Comparison of ENCODE assay signal across 18 cellular contexts in genomic region chr4:109418588-109418987, GRCh38. TPM values are rescaled to one million over a fixed set of nuclear protein-coding genes. Genes with fewer than 3 reads are reported as not detected.
DNase-seq lines count a peak whose midpoint lies in the region; ATAC-seq and TF ChIP-seq lines count a peak whose summit lies in the region.
"Had no signal": no experiment of that assay in that cellular context is flagged by ENCODE, and none has a peak within 500 bp of the region (broad histone marks: within the 10 kb centered on the region; RNA-seq: fewer than 3 reads in every experiment).

No MANE protein-coding gene starts in this region.

- no peak overlapping the region for H2BK120ac ChIP-seq in mesendoderm (ENCODE audit: low read depth, low read length)

- H3K36me3 ChIP-seq in GM23338 (ENCODE audit: insufficient read depth) (no peaks in the 10 kb centered on the region), HUES48 (ENCODE audit: control insufficient read depth, insufficient read depth, low read length) (no peaks in the 10 kb centered on the region), mesendoderm (ENCODE audit: control insufficient read depth, insufficient read depth, low read length) (no peaks in the 10 kb centered on the region)
- H3K36me3 ChIP-seq: BLaER1 had no signal

- H3K27ac ChIP-seq in GM23338 (ENCODE audit: low read depth) (no peak overlapping the region), HUES48 (ENCODE audit: low read depth, low read length) (peak overlapping the region; percentile 46), mesendoderm (ENCODE audit: low read depth, low read length) (peak overlapping the region; percentile 89)
- H3K27ac ChIP-seq: 22Rv1, BLaER1, C4-2B, GM23248 had no signal

- H3K4ac ChIP-seq in mesendoderm (ENCODE audit: low read depth, low read length): no peak overlapping the region

- H3K27me3 Mint-ChIP-seq in GM23338 (ENCODE audit: insufficient read depth, low read depth, poor library complexity): peaks cover 5% of the 10 kb centered on the region
- no peaks in the 10 kb centered on the region for H3K27me3 Mint-ChIP-seq in chondrocyte (ENCODE audit: low read depth)

- H2BK5ac ChIP-seq in mesendoderm (ENCODE audit: low read length): no peak overlapping the region

- H3K9me3 ChIP-seq in HUES48 (ENCODE audit: control insufficient read depth, insufficient read depth, low read length): no peaks in the 10 kb centered on the region
- H3K9me3 ChIP-seq: BLaER1, Caco-2 had no signal

- H3F3A ChIP-seq in GM23338 (replicated peaks; ENCODE audit: low read depth): no peaks in the 10 kb centered on the region

- ATAC-seq in GM23338 (no peak), HG03045 (IDR thresholded peaks at IDR 0.05; ENCODE audit: unreplicated experiment) (no peak)
- ATAC-seq: CD8-positive, alpha-beta T cell; HCT116 had no signal

- TF ChIP-seq CTCF in GM23338 (conservative IDR thresholded peaks at IDR 0.05; ENCODE audit: low read depth in 2 of 2): no peak
- no peak for TF ChIP-seq CTCF in chondrocyte (IDR thresholded peaks at IDR 0.05)

- H2AK5ac ChIP-seq in mesendoderm (ENCODE audit: low read length): no peak overlapping the region

- H3K79me2 ChIP-seq in GM23338 (replicated peaks; ENCODE audit: insufficient read depth) (no peaks in the 10 kb centered on the region), mesendoderm (ENCODE audit: control insufficient read depth, insufficient read depth, low read length) (no peaks in the 10 kb centered on the region)

- H3K27me3 ChIP-seq in GM23338 (ENCODE audit: insufficient read depth) (no peaks in the 10 kb centered on the region), HUES48 (ENCODE audit: control insufficient read depth, insufficient read depth, low read length) (no peaks in the 10 kb centered on the region), mesendoderm (ENCODE audit: insufficient read depth, low read length, poor library complexity) (no peaks in the 10 kb centered on the region)
- H3K27me3 ChIP-seq: BLaER1 had no signal

- no peak overlapping the region for H2AFZ ChIP-seq in GM23338
- H2AFZ ChIP-seq: GM23248 had no signal

- no peak overlapping the region for H2BK15ac ChIP-seq in mesendoderm (replicated peaks; ENCODE audit: low read depth)

- no peak overlapping the region for H3K9ac ChIP-seq in HUES48 (ENCODE audit: low read depth, low read length)
- no peak overlapping the region for H3K9ac ChIP-seq in mesendoderm (ENCODE audit: low read length)
- H3K9ac ChIP-seq: BLaER1, GM23248 had no signal

- H3K4me1 ChIP-seq in GM23338 (ENCODE audit: insufficient read depth): peaks cover 36% of the 10 kb centered on the region
- H3K4me1 ChIP-seq in HUES48 (ENCODE audit: control insufficient read depth, insufficient read depth, low read length): peaks cover 35% of the 10 kb centered on the region
- H3K4me1 ChIP-seq in mesendoderm (ENCODE audit: control insufficient read depth, low read depth, low read length): peaks cover 8% of the 10 kb centered on the region
- H3K4me1 ChIP-seq: BLaER1 had no signal

- no peak for DNase-seq in GM23338 (ENCODE audit: low spot score)
- DNase-seq in mesendoderm: no peak
- DNase-seq in chondrocyte (ENCODE audit: low spot score): no peak
- DNase-seq in activated CD4-positive, alpha-beta T cell treated with anti-CD3 and anti-CD28 coated beads, Interleukin-2, amount 50 U/mL, for 4 hours: no peak
- DNase-seq: Caco-2; CD4-positive, CD25-positive, alpha-beta regulatory T cell; CD8-positive, alpha-beta T cell; DMS153; DND-41; GM23248; H9 had no signal

- H3K9me3 Mint-ChIP-seq in GM23338 (peaks cover 4% of the 10 kb centered on the region; the same call in 1 of the 3 replicates), chondrocyte (ENCODE audit: low read depth) (no peaks in the 10 kb centered on the region)
- H3K9me3 Mint-ChIP-seq: CD8-positive, alpha-beta T cell had no signal

- H3K23ac ChIP-seq in mesendoderm (ENCODE audit: low read length): no peak overlapping the region

- H3K4me2 ChIP-seq in GM23338: 0 out of 2 replicates have a peak overlapping the region, but pooled peaks have one; percentile 56
- H3K4me2 ChIP-seq in mesendoderm (ENCODE audit: low read length): no peak overlapping the region
- H3K4me2 ChIP-seq: BLaER1 had no signal

- H3K4me3 Mint-ChIP-seq in GM23338 (no peak overlapping the region), chondrocyte (ENCODE audit: unreplicated experiment) (no peak overlapping the region)
- H3K4me3 Mint-ChIP-seq: B cell; CD4-positive, CD25-positive, alpha-beta regulatory T cell; CD8-positive, alpha-beta T cell had no signal

- H4K8ac ChIP-seq in mesendoderm (ENCODE audit: low read depth, low read length): peak overlapping the region; percentile 44

- no peaks in the 10 kb centered on the region for H4K20me1 ChIP-seq in GM23338 (replicated peaks; ENCODE audit: insufficient read depth)
- H4K20me1 ChIP-seq: BLaER1 had no signal

- no peak overlapping the region for H3K4me3 ChIP-seq in GM23338
- no peak overlapping the region for H3K4me3 ChIP-seq in HUES48 (ENCODE audit: low read depth, low read length)
- no peak overlapping the region for H3K4me3 ChIP-seq in mesendoderm (ENCODE audit: low read length)
- H3K4me3 ChIP-seq: BLaER1, GM23248 had no signal

- no peak overlapping the region for H3K56ac ChIP-seq in mesendoderm (ENCODE audit: low read length)

- H3K36me3 Mint-ChIP-seq in GM23338 (ENCODE audit: low read depth) (no peaks in the 10 kb centered on the region), chondrocyte (ENCODE audit: low read depth) (no peaks in the 10 kb centered on the region)
- H3K36me3 Mint-ChIP-seq: CD4-positive, CD25-positive, alpha-beta regulatory T cell; CD8-positive, alpha-beta T cell had no signal

- WGBS in mesendoderm (ENCODE audit: extremely low coverage, insufficient coverage, low lambda C conversion rate): no CpG with 5 or more reads among the region's 1 CpG

- H4K5ac ChIP-seq in mesendoderm (ENCODE audit: low read length): no peak overlapping the region

- no peak overlapping the region for H3K18ac ChIP-seq in mesendoderm (ENCODE audit: low read length)

- H3K9me2 ChIP-seq in GM23338 (ENCODE audit: insufficient read depth): 0 out of 2 replicates have a peak, but pooled peaks cover 6% of the 10 kb centered on the region

- H3K79me1 ChIP-seq in mesendoderm (ENCODE audit: low read length): no peaks in the 10 kb centered on the region

- no peak overlapping the region for H3K27ac Mint-ChIP-seq in GM23338
- no peak overlapping the region for H3K27ac Mint-ChIP-seq in chondrocyte (ENCODE audit: unreplicated experiment)
- H3K27ac Mint-ChIP-seq: B cell; CD8-positive, alpha-beta T cell had no signal

- H3K4me1 Mint-ChIP-seq in GM23338: peaks cover 49% of the 10 kb centered on the region
- H3K4me1 Mint-ChIP-seq in chondrocyte (ENCODE audit: low read depth): peaks cover 4% of the 10 kb centered on the region

TF ChIP-seq in GM23338, 12 proteins besides CTCF, POLR2A, EP300 and RAD21 (continues in another document):
- TF ChIP-seq JUNB (IDR thresholded peaks at IDR 0.05; ENCODE audit: unreplicated experiment) (no peak), ETS1 (IDR thresholded peaks at IDR 0.05) (no peak), CREB1 (CRISPR knock-in tag; IDR thresholded peaks at IDR 0.05; ENCODE audit: low read depth) (no peak), EZH2 (IDR thresholded peaks at IDR 0.05; ENCODE audit: low read depth, unreplicated experiment) (no peak), EZH2phosphoT487 (IDR thresholded peaks at IDR 0.05; ENCODE audit: unreplicated experiment) (no peak), ZNF114 (CRISPR knock-in tag; IDR thresholded peaks at IDR 0.05) (no peak), ZNF331 (CRISPR knock-in tag; IDR thresholded peaks at IDR 0.05; ENCODE audit: low read depth) (no peak), NANOG (IDR thresholded peaks at IDR 0.05; ENCODE audit: borderline replicate concordance) (no peak), POLR2AphosphoS5 (IDR thresholded peaks at IDR 0.05; ENCODE audit: low read depth) (no peak), STAT1 (IDR thresholded peaks at IDR 0.05; ENCODE audit: unreplicated experiment) (no peak), REST (IDR thresholded peaks at IDR 0.05; ENCODE audit: unreplicated experiment) (no peak)

RNA-seq across cellular contexts. Expression of gene SEC24B, which starts 15.0 kb away (rescaled TPM):
- 30.1 and 32.8 TPM in 2 replicates for total RNA-seq in GM23338 (2014; rRNA removed; shearing (Covaris generic))
- polyA plus RNA-seq in GM23338 (2016; fragmentation: Nextera tagmentation; extraction: Ambion mirVana): 9.2 and 9.4 TPM in 2 replicates
- polyA plus RNA-seq in mesendoderm (2013, experiment 1 of 2): 19.4 TPM
- polyA plus RNA-seq in mesendoderm (2013, experiment 2 of 2): 18.5 TPM
- 31.4 to 32.7 TPM (median 31.7 TPM) in 3 replicates for total RNA-seq in chondrocyte
